In the genomic region with DNA sequence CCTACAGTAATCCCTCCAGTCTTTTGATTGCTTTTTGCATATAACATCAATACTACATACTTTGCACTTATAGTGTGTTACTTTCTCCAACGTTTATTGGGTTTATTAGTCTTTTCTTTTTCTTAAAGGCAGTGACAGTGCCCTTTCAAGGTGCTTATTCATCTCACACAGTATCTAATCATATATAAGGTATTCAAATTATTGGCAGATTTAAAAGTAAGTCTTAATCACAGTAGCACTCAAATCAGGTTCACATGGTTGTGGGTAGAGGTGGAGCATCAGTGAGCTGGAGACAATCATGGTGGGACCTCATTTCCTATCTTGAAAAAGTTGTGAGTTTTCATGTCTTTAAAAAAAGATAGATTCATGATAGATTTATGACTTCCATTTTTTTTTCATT, we compare ENCODE assay signal across 24 cellular contexts.
"Had no signal": no experiment of that assay in that cellular context is flagged by ENCODE, and none has a peak within 500 bp of the region (broad histone marks: within the 10 kb centered on the region; RNA-seq: fewer than 3 reads in every experiment).

No MANE protein-coding gene starts in this region.

- H3K79me2 ChIP-seq: parathyroid adenoma had no signal

- H2AFZ ChIP-seq: neural progenitor cell, parathyroid adenoma had no signal

- H3K4me1 ChIP-seq: neural progenitor cell, parathyroid adenoma, psoas muscle, right lobe of liver, sigmoid colon, stomach, thyroid gland, tibial nerve, upper lobe of left lung, vagina had no signal

- H3K36me3 ChIP-seq: neural progenitor cell, ovary, right lobe of liver, sigmoid colon, stomach, thoracic aorta, thyroid gland, tibial nerve, upper lobe of left lung, vagina had no signal

- H3K9me3 ChIP-seq: ovary, psoas muscle, right lobe of liver, stomach, thoracic aorta, thyroid gland, upper lobe of left lung, vagina had no signal

- DNase-seq: natural killer cell; occipital lobe; ovary; posterior cingulate gyrus; psoas muscle; right cardiac atrium; right lobe of liver; sigmoid colon; small intestine; stimulated activated CD4-positive, alpha-beta T cell treated with anti-CD3 and anti-CD28 coated beads, Interleukin-15, amount 100 ng/mL, for 24 hours; stimulated activated CD4-positive, alpha-beta T cell treated with anti-CD3 and anti-CD28 coated beads, Interleukin-2, amount 100 ng/mL, for 24 hours; stimulated activated CD4-positive, alpha-beta T cell treated with anti-CD3 and anti-CD28 coated beads, Interleukin-2, amount 100 ng/mL, for 48 hours; stimulated activated CD4-positive, alpha-beta T cell treated with anti-CD3 and anti-CD28 coated beads, Interleukin-4, amount 100 ng/mL, for 24 hours; stimulated activated naive B cell treated with anti-CD40 and anti-IgM and Interleukin-4, amounts not matched to agents 10 μg/mL and 1 μg/mL and 100 μg/mL, for 72 hours; stimulated activated naive CD4-positive, alpha-beta T cell treated with Interleukin-2 at 50 U/mL for 16 hours; stomach; thyroid gland; upper lobe of left lung had no signal

- H3K4me2 ChIP-seq: neural progenitor cell had no signal

- H3K9ac ChIP-seq: neural progenitor cell, parathyroid adenoma had no signal

- ATAC-seq: natural killer cell; psoas muscle; right cardiac atrium; right lobe of liver; stimulated activated effector memory CD8-positive, alpha-beta T cell treated with anti-CD3 and anti-CD28 coated beads, Interleukin-12 subunit alpha, Interleukin-12 subunit beta, amount 100 ng/mL, for 72 hours; stimulated activated naive B cell treated with anti-CD40 and anti-IgM and Interleukin-4, amounts not matched to agents 10 μg/mL and 1 μg/mL and 100 μg/mL, for 72 hours had no signal

- H3K27ac ChIP-seq: neural progenitor cell, ovary, parathyroid adenoma, psoas muscle, right lobe of liver, sigmoid colon, stomach, thoracic aorta, thyroid gland, tibial nerve, upper lobe of left lung, vagina had no signal

- H3K4me3 ChIP-seq: neural progenitor cell, ovary, psoas muscle, right lobe of liver, sigmoid colon, stomach, thoracic aorta, thyroid gland, tibial nerve, upper lobe of left lung, vagina had no signal

- H3K27me3 ChIP-seq: neural progenitor cell, ovary, right lobe of liver, sigmoid colon, stomach, thyroid gland, tibial nerve, upper lobe of left lung, vagina had no signal
